In genomic region chr2:185585165-185585564, GRCh38 we compare ENCODE assay signal across 4 cellular contexts.
DNase-seq lines count a peak whose midpoint lies in the region; ATAC-seq, FAIRE-seq and TF ChIP-seq lines count a peak whose summit lies in the region.
"Not testable (repeated sequence)": the region's sequence is repeated elsewhere in the genome, so short reads cannot be mapped to it uniquely, and the experiment has no call there.

No MANE protein-coding gene starts in this region.

- POLR2A ChIA-PET in HCT116 (lab: Charles Lee); MCF 10A (lab: Yijun Ruan, JAX): not testable (repeated sequence)

- intact Hi-C loops in HCT116 (cut with micrococcal nuclease); MCF 10A (cut with micrococcal nuclease): not testable (repeated sequence)

- H3K9me3 ChIP-seq in HCT116 (ENCODE audit: control insufficient read depth in 1 of 2, insufficient read depth in 1 of 2, low read depth in 1 of 2, low read length in 2 of 2), result not testable (repeated sequence)

- not testable (repeated sequence) for H3K27me3 Mint-ChIP-seq in MCF 10A (ENCODE audit: insufficient read depth, unreplicated experiment)

- not testable (repeated sequence) for H3K4me3 Mint-ChIP-seq in MCF 10A (ENCODE audit: unreplicated experiment)

- not testable (repeated sequence) for H3K36me3 ChIP-seq in HCT116 (ENCODE audit: control insufficient read depth in 1 of 2, insufficient read depth in 2 of 2, low read length in 2 of 2); bronchial epithelial cell (ENCODE audit: control insufficient read depth, insufficient read depth, low read length)

- peaks cover 2 to 13% of the 10 kb centered on the region in 2 experiments; a peak in 2 of 4 replicates for H3K4me1 ChIP-seq in HCT116 (ENCODE audit: control insufficient read depth in 1 of 2, insufficient read depth in 2 of 2, low read length in 2 of 2)
- H3K4me1 ChIP-seq in foreskin keratinocyte, result not testable (repeated sequence)

- not testable (repeated sequence) for H3K27ac Mint-ChIP-seq in MCF 10A (ENCODE audit: low read depth, unreplicated experiment)

- H3K79me2 ChIP-seq in HCT116 (ENCODE audit: insufficient read depth, low read length), result not testable (repeated sequence)

- H2AFZ ChIP-seq in HCT116 (ENCODE audit: low read depth, low read length, poor library complexity, severe bottlenecking), result not testable (repeated sequence)

- H3K9ac ChIP-seq in HCT116 (ENCODE audit: low read length), result not testable (repeated sequence)

- H3K36me3 Mint-ChIP-seq in MCF 10A (ENCODE audit: insufficient read depth, unreplicated experiment), result not testable (repeated sequence)

- H4K20me1 ChIP-seq in HCT116 (ENCODE audit: insufficient read depth), result not testable (repeated sequence)

- not testable (repeated sequence) for FAIRE-seq in bronchial epithelial cell (lab: Jason Lieb, UNC)

- peaks cover 12% of the 10 kb centered on the region for H3K9me3 Mint-ChIP-seq in MCF 10A (ENCODE audit: unreplicated experiment)

- not testable (repeated sequence) for H3K4me3 ChIP-seq in HCT116 (replicated peaks in 1 of 2; ENCODE audit: low read depth in 1 of 2, low read length in 2 of 2); bronchial epithelial cell (ENCODE audit: low read depth, low read length)

- not testable (repeated sequence) for H3K4me2 ChIP-seq in HCT116 (ENCODE audit: low read length)

- not testable (repeated sequence) for TF ChIP-seq RAD21 in HCT116 (IDR thresholded peaks at IDR 0.05; ENCODE audit: low read depth)

- not testable (repeated sequence) for BruUV-seq in HCT116 (replicated peaks; lab: Mats Ljungman, UMichigan); MCF 10A (replicated peaks; lab: Mats Ljungman, UMichigan)

- H3K27me3 ChIP-seq in HCT116 (ENCODE audit: insufficient read depth, low read length); bronchial epithelial cell (ENCODE audit: control insufficient read depth, insufficient read depth, low read length); foreskin keratinocyte: not testable (repeated sequence)

- RAD21 ChIA-PET in HCT116 (lab: Charles Lee; ENCODE audit: low non-redundant PET in 1 of 2, low total read pairs in 2 of 2, uncharacterized antibody in 2 of 2, unreplicated experiment in 2 of 2), result not testable (repeated sequence)

- CTCF ChIA-PET in HCT116 (lab: Charles Lee); MCF 10A (lab: Yijun Ruan, JAX): not testable (repeated sequence)

- H3K4me1 Mint-ChIP-seq in MCF 10A (ENCODE audit: insufficient read depth, unreplicated experiment), result peaks cover 25% of the 10 kb centered on the region

- H3K27ac ChIP-seq in HCT116 (ENCODE audit: low read depth, low read length); foreskin keratinocyte: not testable (repeated sequence)

- DNase-seq in HCT116 (ENCODE audit: low read depth, low spot score), result not testable (repeated sequence)
- DNase-seq in MCF 10A (ENCODE audit: unreplicated experiment), result peak; percentile 33
- DNase-seq in bronchial epithelial cell (ENCODE audit: low read depth), result peak; percentile 45
- peak; percentile 50 to 68 for DNase-seq in foreskin keratinocyte

- TF ChIP-seq POLR2A in HCT116 (IDR thresholded peaks at IDR 0.05; ENCODE audit: borderline replicate concordance, extremely low read depth, insufficient read depth, insufficient read length), result not testable (repeated sequence)

- H3K9me2 ChIP-seq in HCT116 (ENCODE audit: insufficient read depth), result not testable (repeated sequence)

- TF ChIP-seq CTCF in HCT116 (IDR thresholded peaks at IDR 0.05 in 2 of 3, conservative IDR thresholded peaks at IDR 0.05 in 1 of 3; ENCODE audit: borderline replicate concordance in 1 of 3, insufficient read depth in 1 of 3, low read depth in 2 of 3, low read length in 2 of 3); MCF 10A (IDR thresholded peaks at IDR 0.05; ENCODE audit: unreplicated experiment); bronchial epithelial cell (IDR thresholded peaks at IDR 0.05; ENCODE audit: insufficient read depth, low read length, severe bottlenecking); foreskin keratinocyte (conservative IDR thresholded peaks at IDR 0.05): not testable (repeated sequence)

- not testable (repeated sequence) for ATAC-seq in HCT116, foreskin keratinocyte

TF ChIP-seq in HCT116, 20 proteins besides CTCF, POLR2A, EP300 and RAD21:
- peak; percentile 48 for TF ChIP-seq CBX3 (IDR thresholded peaks at IDR 0.05; ENCODE audit: low read depth)
